8 cellular contexts compared by ENCODE assay signal in the genomic region with DNA sequence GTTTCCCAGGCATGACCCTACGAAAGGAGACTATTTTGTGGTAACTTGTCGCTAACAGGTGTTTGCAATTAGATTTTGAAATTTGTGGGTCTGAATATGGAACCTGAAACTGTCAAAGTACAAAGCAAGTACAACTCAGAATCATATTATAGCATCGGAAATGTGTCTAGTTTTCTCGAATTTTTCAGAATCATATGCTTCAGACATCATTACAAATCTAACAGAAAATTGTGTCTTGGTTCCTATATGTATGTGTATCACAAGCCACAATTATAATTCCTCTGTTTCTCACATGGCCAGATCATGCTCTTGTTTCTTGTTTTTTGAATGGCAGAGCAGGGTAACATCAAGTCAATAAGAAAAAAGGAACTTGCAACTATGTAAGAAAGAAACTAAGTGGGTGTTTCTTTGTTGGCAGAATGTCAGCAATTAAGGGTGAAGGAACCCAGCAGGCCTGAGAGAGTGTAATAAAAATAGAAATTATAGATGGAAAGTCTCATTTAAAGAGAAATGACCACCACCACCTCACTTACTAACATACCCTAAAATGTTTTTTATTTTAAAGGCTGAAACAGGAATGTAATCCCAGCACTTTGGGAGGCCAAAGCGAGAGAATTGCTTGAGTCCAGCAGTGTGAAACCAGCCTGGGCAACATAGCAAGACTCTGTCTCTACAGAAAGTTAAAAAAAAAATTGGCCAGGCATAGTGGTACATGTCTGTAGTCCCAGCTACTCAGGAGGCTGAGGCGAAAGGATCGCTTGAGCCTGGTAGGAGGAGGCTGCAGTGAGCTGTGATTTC.
DNase-seq lines count a peak whose midpoint lies in the region; ATAC-seq lines count a peak whose summit lies in the region.

No MANE protein-coding gene starts in this region.

- no peaks in the 10 kb centered on the region for H3K9me3 Mint-ChIP-seq in activated naive CD4-positive, alpha-beta T cell treated with anti-CD3 and anti-CD28 coated beads, Interleukin-2, amount 10 ng/mL, durations not matched to agents 7 days and 5 days

- CTCF ChIA-PET in activated naive CD4-positive, alpha-beta T cell treated with anti-CD3 and anti-CD28 coated beads, Interleukin-2, amount 10 ng/mL, durations not matched to agents 7 days and 5 days (lab: Charles Lee): interaction anchor here (1.3 kb wide), 1 partner anchor 8 kb away, joined by 4 read pairs; no protein-coding TSS in a partner anchor

- ATAC-seq in GM18868 (IDR thresholded peaks at IDR 0.05; ENCODE audit: unreplicated experiment) (peak; percentile 89), HG02642 (IDR thresholded peaks at IDR 0.05; ENCODE audit: poor library complexity, unreplicated experiment) (peak; percentile 76)

- H3K27ac Mint-ChIP-seq in activated naive CD4-positive, alpha-beta T cell treated with anti-CD3 and anti-CD28 coated beads, Interleukin-2, amount 10 ng/mL, durations not matched to agents 7 days and 5 days: no peak overlapping the region

- no peak overlapping the region for H3K4me3 Mint-ChIP-seq in activated naive CD4-positive, alpha-beta T cell treated with anti-CD3 and anti-CD28 coated beads, Interleukin-2, amount 10 ng/mL, durations not matched to agents 7 days and 5 days

- DNase-seq in OCI-M1 (lab: John Stamatoyannopoulos, UW) (peak; percentile 66), inferior parietal cortex (ENCODE audit: extremely low spot score) (peak; percentile 70), COLO829 (ENCODE audit: low spot score) (no peak), DMS114 treated with DMSO at 0.1 percent for 48 hours (lab: John Stamatoyannopoulos, UW; ENCODE audit: unreplicated experiment) (no peak)
- no peak for DNase-seq in stimulated activated CD4-positive, alpha-beta T cell treated with anti-CD3 and anti-CD28 coated beads, Interleukin-4, amount 100 ng/mL, for 1 hour
- no peak for DNase-seq in activated naive CD4-positive, alpha-beta T cell treated with anti-CD3 and anti-CD28 coated beads, Interleukin-2, amount 10 ng/mL, durations not matched to agents 7 days and 5 days

- no peaks in the 10 kb centered on the region for H3K27me3 Mint-ChIP-seq in activated naive CD4-positive, alpha-beta T cell treated with anti-CD3 and anti-CD28 coated beads, Interleukin-2, amount 10 ng/mL, durations not matched to agents 7 days and 5 days

- H3K4me1 Mint-ChIP-seq in activated naive CD4-positive, alpha-beta T cell treated with anti-CD3 and anti-CD28 coated beads, Interleukin-2, amount 10 ng/mL, durations not matched to agents 7 days and 5 days: peaks cover 39% of the 10 kb centered on the region

- peaks cover 8% of the 10 kb centered on the region for H3K36me3 Mint-ChIP-seq in activated naive CD4-positive, alpha-beta T cell treated with anti-CD3 and anti-CD28 coated beads, Interleukin-2, amount 10 ng/mL, durations not matched to agents 7 days and 5 days

Comparison
In these comparisons a context has a peak if more than half of its experiments do, and no peak if none do; other contexts are left out.
1. DNase-seq: peak in OCI-M1 (single experiment) and inferior parietal cortex (single experiment); none in stimulated activated CD4-positive, alpha-beta T cell treated with anti-CD3 and anti-CD28 coated beads, Interleukin-4, amount 100 ng/mL, for 1 hour (single experiment), COLO829 (single experiment), DMS114 treated with DMSO at 0.1 percent for 48 hours (single experiment) and activated naive CD4-positive, alpha-beta T cell treated with anti-CD3 and anti-CD28 coated beads, Interleukin-2, amount 10 ng/mL, durations not matched to agents 7 days and 5 days (single experiment).